9 cellular contexts compared by ENCODE assay signal in the genomic region with DNA sequence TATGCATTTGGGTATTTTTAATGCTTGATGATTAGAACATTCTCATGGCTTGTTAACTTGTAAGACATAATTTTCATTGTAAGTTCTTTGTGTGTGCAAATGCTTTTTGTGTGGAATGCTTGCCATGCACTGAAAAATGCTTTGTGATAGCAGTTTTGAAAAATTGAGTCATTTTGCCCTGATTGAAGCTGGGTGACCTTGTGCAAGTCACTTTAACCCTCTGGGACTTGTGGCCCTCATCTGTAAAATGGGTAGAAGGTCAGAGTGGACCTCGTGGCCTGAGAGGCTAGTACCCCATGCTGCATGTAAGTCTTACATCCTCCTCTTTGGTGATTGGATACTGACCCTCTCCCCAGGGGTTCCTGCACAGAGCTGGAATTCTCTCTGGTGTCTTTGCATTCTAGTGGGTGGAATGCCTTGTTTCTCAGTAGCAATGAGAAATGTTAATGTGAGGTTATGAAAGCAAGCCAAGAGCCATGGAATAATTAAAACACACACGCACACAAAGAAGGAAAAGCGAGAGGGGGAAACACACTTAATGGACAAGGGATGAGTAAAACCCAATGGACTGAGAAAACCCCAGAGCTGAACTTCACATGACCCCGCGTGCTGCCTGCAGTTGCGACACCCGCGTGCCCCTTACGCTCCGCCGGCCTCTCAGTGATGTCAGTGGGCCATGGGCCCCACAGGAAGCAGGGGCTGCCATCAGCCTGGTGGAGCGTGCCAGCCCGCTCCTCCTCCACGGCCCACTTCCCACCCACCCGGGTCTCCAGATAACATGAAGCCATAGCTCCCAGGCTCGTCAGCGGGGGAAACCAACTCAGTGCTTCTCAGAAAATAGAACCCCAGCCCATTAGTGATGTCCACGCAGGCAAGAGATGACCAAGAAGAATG. TPM values are rescaled to one million over a fixed set of nuclear protein-coding genes. Genes with fewer than 3 reads are reported as not detected.
DNase-seq lines count a peak whose midpoint lies in the region; ATAC-seq, FAIRE-seq and TF ChIP-seq lines count a peak whose summit lies in the region.
"Had no signal": no experiment of that assay in that cellular context is flagged by ENCODE, and none has a peak within 500 bp of the region (broad histone marks: within the 10 kb centered on the region; RNA-seq: fewer than 3 reads in every experiment).

No MANE protein-coding gene starts in this region.

- ATAC-seq in GM12878 = peak; percentile 88

- H3K4me1 ChIP-seq in GM12878 (ENCODE audit: control insufficient read depth, insufficient read depth, low read length) (peaks cover 63% of the 10 kb centered on the region), mesendoderm (ENCODE audit: control insufficient read depth, low read depth, low read length) (peaks cover 25% of the 10 kb centered on the region)

- intact Hi-C loops in GM12878 (cut with micrococcal nuclease; ENCODE audit: unreplicated experiment) = no loop called here

- no TSS peak for BruUV-seq in GM12878 (replicated peaks; lab: Mats Ljungman, UMichigan)

- peaks cover 6% of the 10 kb centered on the region for H3K9me3 ChIP-seq in GM12878 (replicated peaks; ENCODE audit: control insufficient read depth, insufficient read depth, low read length)

- H3K4ac ChIP-seq in mesendoderm (ENCODE audit: low read depth, low read length) = no peak overlapping the region

- TF ChIP-seq RAD21 in GM12878 (IDR thresholded peaks at IDR 0.05; ENCODE audit: insufficient read depth, low read depth, low read length) = peak; percentile 4; the same call in 1 of the 2 replicates

- H3K18ac ChIP-seq in mesendoderm (ENCODE audit: low read length) = peak overlapping the region; percentile 29

- H3K27ac ChIP-seq in GM12878 (ENCODE audit: control insufficient read depth, insufficient read depth) (peak overlapping the region; percentile 92), mesendoderm (ENCODE audit: low read depth, low read length) (no peak overlapping the region)

- H3K36me3 ChIP-seq in GM12878 (ENCODE audit: control insufficient read depth in 2 of 2, insufficient read depth in 2 of 2, low read length in 1 of 2) (peaks cover 0 to 4% of the 10 kb centered on the region in 2 experiments; a peak in 2 of 4 replicates), mesendoderm (ENCODE audit: control insufficient read depth, insufficient read depth, low read length) (no peaks in the 10 kb centered on the region)

- H3K79me1 ChIP-seq in mesendoderm (ENCODE audit: low read length) = peaks cover 8% of the 10 kb centered on the region

- H2AFZ ChIP-seq in GM12878 (ENCODE audit: control insufficient read depth, low read depth, low read length) = no peak overlapping the region

- 2% methylated on average over 18 of the region's 18 CpGs for WGBS in GM12878 (ENCODE audit: insufficient coverage, insufficient replicate concordance, low lambda C conversion rate, missing lambda C conversion rate)
- no CpG with 5 or more reads among the region's 18 CpGs for WGBS in mesendoderm (ENCODE audit: extremely low coverage, insufficient coverage, low lambda C conversion rate)

- no peak overlapping the region for H4K5ac ChIP-seq in mesendoderm (ENCODE audit: low read length)

- peak; percentile 52 for TF ChIP-seq POLR2A in GM12878 (IDR thresholded peaks at IDR 0.05; ENCODE audit: low read depth, low read length)

- H4K8ac ChIP-seq in mesendoderm (ENCODE audit: low read depth, low read length) = no peak overlapping the region

- H3K27me3 ChIP-seq in GM12878 (replicated peaks in 1 of 2; ENCODE audit: control insufficient read depth in 2 of 2, insufficient read depth in 2 of 2, low read length in 1 of 2) (no peaks in the 10 kb centered on the region), mesendoderm (ENCODE audit: insufficient read depth, low read length, poor library complexity) (no peaks in the 10 kb centered on the region)

- in situ Hi-C loops in ACHN (cut with HindIII; ENCODE audit: low pct_ligation_motif_present, low pct_unique_long_range_greater_than_20kb, low sequenced_read_pairs) (no loop called here), GM12878 (cut with MboI) (no loop called here)

- POLR2A ChIA-PET in GM12878 (lab: Charles Lee) = interaction anchor here (0.6 to 3.4 kb wide), 4 partner anchors 8 to 25 kb away, joined by 3 to 24 read pairs (median 6); no protein-coding TSS in a partner anchor

- RAD21 ChIA-PET in GM12878 (lab: Charles Lee; ENCODE audit: unreplicated experiment) = interaction anchor here (0.8 to 3.2 kb wide), 8 partner anchors 8 to 33 kb away, joined by 3 to 33 read pairs (median 6); no protein-coding TSS in a partner anchor

- TF ChIP-seq CTCF in GM12878 (IDR thresholded peaks at IDR 0.05 in 2 of 3, conservative IDR thresholded peaks at IDR 0.05 in 1 of 3; ENCODE audit: control insufficient read depth in 2 of 3, extremely low read depth in 1 of 3, insufficient read depth in 1 of 3, low read depth in 3 of 3, low read length in 3 of 3) (no peak), D721Med (IDR thresholded peaks at IDR 0.05; ENCODE audit: insufficient read depth, missing control alignments) (no peak)

- no peak overlapping the region for H2BK15ac ChIP-seq in mesendoderm (replicated peaks; ENCODE audit: low read depth)

- peaks cover 78% of the 10 kb centered on the region for H3K79me2 ChIP-seq in GM12878 (ENCODE audit: control insufficient read depth, insufficient read depth, low read length)
- H3K79me2 ChIP-seq in mesendoderm (ENCODE audit: control insufficient read depth, insufficient read depth, low read length) = peaks cover 6% of the 10 kb centered on the region

- no peak overlapping the region for H2BK120ac ChIP-seq in mesendoderm (ENCODE audit: low read depth, low read length)

- no peak overlapping the region for H2AK5ac ChIP-seq in mesendoderm (ENCODE audit: low read length)

- DNase-seq in ACHN = peak; percentile 98
- peak; percentile 56 for DNase-seq in GM19238 (ENCODE audit: insufficient read length, low spot score)
- DNase-seq in HuH-7.5 (ENCODE audit: low spot score) = peak; percentile 68
- DNase-seq in GM12878 (ENCODE audit: low read depth, low spot score) = no peak
- DNase-seq in mesendoderm = peak; percentile 65
- no peak for DNase-seq in activated CD8-positive, alpha-beta memory T cell treated with anti-CD3 and anti-CD28 coated beads, Interleukin-2, amount 50 U/mL, for 4 hours
- DNase-seq in RKO (ENCODE audit: low spot score) = no peak
- no peak for DNase-seq in D721Med (ENCODE audit: insufficient read length, low spot score)

- FAIRE-seq in GM12878 (lab: Jason Lieb, UNC) = no peak
- FAIRE-seq in D721Med (lab: Jason Lieb, UNC) = no peak
- FAIRE-seq: colon had no signal

- H2BK5ac ChIP-seq in mesendoderm (ENCODE audit: low read length) = no peak overlapping the region

- CTCF ChIA-PET in GM12878 (lab: Yijun Ruan, JAX) = interaction anchor here (3.9 kb wide), 1 partner anchor 13 kb away, joined by 14 read pairs; no protein-coding TSS in a partner anchor

- peak overlapping the region; percentile 80 for H3K4me2 ChIP-seq in GM12878 (ENCODE audit: control insufficient read depth, insufficient read depth)
- no peak overlapping the region for H3K4me2 ChIP-seq in mesendoderm (ENCODE audit: low read length)

- H3K4me3 ChIP-seq in GM12878 = peak overlapping the region; percentile 23; the same call in 1 of the 2 replicates
- no peak overlapping the region for H3K4me3 ChIP-seq in mesendoderm (ENCODE audit: low read length)

- H4K20me1 ChIP-seq in GM12878 (ENCODE audit: control insufficient read depth, insufficient read depth) = no peaks in the 10 kb centered on the region; the same call in 1 of the 2 replicates

- peak overlapping the region; percentile 40 for H3K56ac ChIP-seq in mesendoderm (ENCODE audit: low read length)

- TF ChIP-seq EP300 in GM12878 (IDR thresholded peaks at IDR 0.05; ENCODE audit: borderline replicate concordance in 1 of 2, control insufficient read depth in 1 of 2, low read depth in 2 of 2, low read length in 2 of 2) = peak; percentile 91 to 93; a peak in 3 of 4 replicates

- H3K23ac ChIP-seq in mesendoderm (ENCODE audit: low read length) = no peak overlapping the region

- H3K9ac ChIP-seq in GM12878 (ENCODE audit: control insufficient read depth, insufficient read depth, low read length) (peak overlapping the region; percentile 59), mesendoderm (ENCODE audit: low read length) (no peak overlapping the region)

- SMC1A ChIA-PET in GM12878 (lab: Charles Lee; ENCODE audit: uncharacterized antibody, unreplicated experiment) = interaction anchor here (0.9 to 6.0 kb wide), 6 partner anchors 8 to 67 kb away, joined by 3 to 49 read pairs (median 9); no protein-coding TSS in a partner anchor

RNA-seq across cellular contexts. Expression of a gene that starts 44.0 kb away (rescaled TPM):
- total RNA-seq in GM12878 (2013; cell fraction: nucleolus; rRNA removed) = 119 and 128 TPM in 2 replicates
- total RNA-seq in GM12878 (2014; rRNA removed) = 12.2 and 15.6 TPM in 2 replicates
- 11.7 and 13.3 TPM in 2 replicates for total RNA-seq in GM12878 (2014; rRNA removed; fragmentation: Illumina TruSeq; extraction: Trizol)
- 39.9 and 40.0 TPM in 2 replicates for total RNA-seq in GM12878 (2021)
- 17.0 TPM for polyA plus RNA-seq in GM12878 (2011; ENCODE audit: low read depth)
- 15.0 and 28.2 TPM in 2 replicates for polyA plus RNA-seq in GM12878 (2011; rRNA removed)
- 21.5 and 22.5 TPM in 2 replicates for polyA plus RNA-seq in GM12878 (2011; cell fraction: cytosol; rRNA removed)
- 85.6 and 92.9 TPM in 2 replicates for polyA plus RNA-seq in GM12878 (2011; cell fraction: nucleus; rRNA removed)
- polyA plus RNA-seq in GM12878 (2012) = 41.6 and 42.7 TPM in 2 replicates
- polyA plus RNA-seq in GM12878 (2014; fragmentation: Illumina TruSeq; extraction: Trizol) = 31.9 and 43.2 TPM in 2 replicates
- polyA plus RNA-seq in GM12878 (2014; fragmentation: Nextera tagmentation; extraction: Ambion mirVana) = 1 to 10 TPM; 5.6 to 6.6 TPM
- 22.4 and 27.7 TPM in 2 replicates for polyA plus RNA-seq in GM12878 (2014; rRNA removed)
- polyA plus RNA-seq in GM12878 (2016; fragmentation: Nextera tagmentation; extraction: Ambion mirVana) = 10 to 100 TPM in 1 of 2 experiments, 1 to 10 TPM in 1; 8.0 to 18.7 TPM
- 23.3 and 26.4 TPM in 2 replicates for polyA minus RNA-seq in GM12878 (2011; rRNA and poly(A)+ RNA removed)
- polyA minus RNA-seq in GM12878 (2011; cell fraction: cytosol; rRNA and poly(A)+ RNA removed) = 11.1 and 14.3 TPM in 2 replicates
- polyA minus RNA-seq in GM12878 (2011; cell fraction: nucleus; rRNA and poly(A)+ RNA removed) = 17.3 and 26.6 TPM in 2 replicates
- 17.4 TPM for polyA plus RNA-seq in mesendoderm (2013, experiment 1 of 2)
- 16.4 TPM for polyA plus RNA-seq in mesendoderm (2013, experiment 2 of 2)

Comparison
In these comparisons a context has a peak if more than half of its experiments do, and no peak if none do; other contexts are left out.
1. DNase-seq: peak in ACHN (single experiment), GM19238 (single experiment), HuH-7.5 (single experiment) and mesendoderm (single experiment); none in GM12878 (single experiment), activated CD8-positive, alpha-beta memory T cell treated with anti-CD3 and anti-CD28 coated beads, Interleukin-2, amount 50 U/mL, for 4 hours (single experiment), RKO (single experiment) and D721Med (single experiment).